ENCODE assay signal across 1 cellular context in genomic region chr1:53548031-53548491, GRCh38.
TF ChIP-seq lines count a peak whose summit lies in the region.

No MANE protein-coding gene starts in this region.

TF ChIP-seq in WTC11, 78 proteins besides CTCF, POLR2A, EP300 and RAD21 (continued from another document):
- TF ChIP-seq PRDM15 (CRISPR knock-in tag; IDR thresholded peaks at IDR 0.05) = no peak
